Comparison of ENCODE assay signal across 1 cellular context in genomic region chr19:4361152-4362037, GRCh38.
TF ChIP-seq lines count a peak whose summit lies in the region.

No MANE protein-coding gene starts in this region.

TF ChIP-seq in HCT116, 20 proteins besides CTCF, POLR2A, EP300 and RAD21 (continued from another document):
- TF ChIP-seq ZBTB33 (IDR thresholded peaks at IDR 0.05; ENCODE audit: extremely low read depth, insufficient replicate concordance, low read length) (no peak), ATF3 (IDR thresholded peaks at IDR 0.05) (no peak), CBX3 (IDR thresholded peaks at IDR 0.05; ENCODE audit: low read depth) (no peak), FOSL1 (IDR thresholded peaks at IDR 0.05; ENCODE audit: low read depth) (no peak), EZH2phosphoT487 (IDR thresholded peaks at IDR 0.05; ENCODE audit: borderline replicate concordance) (no peak)
TF ChIP-seq in HCT116: peak in this region for 0.
